Comparison of ENCODE assay signal across 13 cellular contexts in genomic region chr14:75647650-75648049, GRCh38. TPM values are rescaled to one million over a fixed set of nuclear protein-coding genes. Genes with fewer than 3 reads are reported as not detected.
DNase-seq lines count a peak whose midpoint lies in the region; ATAC-seq and TF ChIP-seq lines count a peak whose summit lies in the region.
"Had no signal": no experiment of that assay in that cellular context is flagged by ENCODE, and none has a peak within 500 bp of the region (broad histone marks: within the 10 kb centered on the region; RNA-seq: fewer than 3 reads in every experiment).

No MANE protein-coding gene starts in this region.

- TF ChIP-seq CTCF in natural killer cell (IDR thresholded peaks at IDR 0.05) = no peak

- POLR2A ChIA-PET in activated CD4-positive, alpha-beta T cell treated with anti-CD3 and anti-CD28 coated beads, Interleukin-2, amount 10 ng/mL, durations not matched to agents 7 days and 5 days (lab: Charles Lee) = no interaction called here

- peak; percentile 68 for ATAC-seq in Right ventricle myocardium inferior
- ATAC-seq in memory B cell (ENCODE audit: low read depth) = no peak
- no peak for ATAC-seq in natural killer cell
- ATAC-seq in GM21381 (IDR thresholded peaks at IDR 0.05; ENCODE audit: unreplicated experiment) = no peak
- no peak for ATAC-seq in GM18502 (IDR thresholded peaks at IDR 0.05; ENCODE audit: poor library complexity, unreplicated experiment)

- H3K27me3 Mint-ChIP-seq in memory B cell (no peaks in the 10 kb centered on the region), natural killer cell (ENCODE audit: low read depth in 2 of 2) (no peaks in the 10 kb centered on the region)
- H3K27me3 Mint-ChIP-seq in activated CD4-positive, alpha-beta T cell treated with anti-CD3 and anti-CD28 coated beads, Interleukin-2, amount 10 ng/mL, durations not matched to agents 7 days and 5 days = no peaks in the 10 kb centered on the region

- DNase-seq in Right ventricle myocardium inferior (ENCODE audit: missing footprints) (no peak), cardiac septum (ENCODE audit: low spot score) (no peak), fibroblast of peridontal ligament (ENCODE audit: extremely low read depth) (peak; percentile 62), memory B cell (ENCODE audit: low spot score in 2 of 2) (no peak), natural killer cell (no peak)
- no peak for DNase-seq in activated CD4-positive, alpha-beta T cell treated with anti-CD3 and anti-CD28 coated beads, Interleukin-2, amount 10 ng/mL, durations not matched to agents 7 days and 5 days
- DNase-seq: activated CD4-positive, alpha-beta T cell treated with anti-CD3 and anti-CD28 coated beads, Interleukin-2, amount 50 U/mL, for 1 hour; activated effector memory CD4-positive, alpha-beta T cell treated with anti-CD3 and anti-CD28 coated beads, Interleukin-2, amount 50 U/mL, for 16 hours; midbrain; retina; T-helper 1 cell had no signal

- H3K27ac Mint-ChIP-seq in memory B cell (peak overlapping the region; percentile 8), natural killer cell (no peak overlapping the region)
- no peak overlapping the region for H3K27ac Mint-ChIP-seq in activated CD4-positive, alpha-beta T cell treated with anti-CD3 and anti-CD28 coated beads, Interleukin-2, amount 10 ng/mL, durations not matched to agents 7 days and 5 days

- H3K4me1 Mint-ChIP-seq in memory B cell (no peaks in the 10 kb centered on the region), natural killer cell (no peaks in the 10 kb centered on the region)
- H3K4me1 Mint-ChIP-seq in activated CD4-positive, alpha-beta T cell treated with anti-CD3 and anti-CD28 coated beads, Interleukin-2, amount 10 ng/mL, durations not matched to agents 7 days and 5 days = no peaks in the 10 kb centered on the region

- no peaks in the 10 kb centered on the region for H3K9me3 Mint-ChIP-seq in memory B cell
- H3K9me3 Mint-ChIP-seq in natural killer cell = no peaks in the 10 kb centered on the region
- no peaks in the 10 kb centered on the region for H3K9me3 Mint-ChIP-seq in activated CD4-positive, alpha-beta T cell treated with anti-CD3 and anti-CD28 coated beads, Interleukin-2, amount 10 ng/mL, durations not matched to agents 7 days and 5 days

- intact Hi-C loops in Right ventricle myocardium inferior (cut with DNase I) = loop anchor here (1.0 kb wide), 1 partner anchor 69 kb away; the partner anchor contains the start of gene FLVCR2
- intact Hi-C loops in cardiac septum (cut with DNase I) = no loop called here
- intact Hi-C loops in natural killer cell (cut with micrococcal nuclease) = no loop called here

- CTCF ChIA-PET in activated CD4-positive, alpha-beta T cell treated with anti-CD3 and anti-CD28 coated beads, Interleukin-2, amount 10 ng/mL, durations not matched to agents 7 days and 5 days (lab: Charles Lee) = interaction anchor here (0.7 to 1.3 kb wide), 5 partner anchors 9 to 339 kb away, joined by 3 read pairs; no protein-coding TSS in a partner anchor

- H3K36me3 Mint-ChIP-seq in memory B cell (peaks cover 37% of the 10 kb centered on the region), natural killer cell (peaks cover 29% of the 10 kb centered on the region)
- H3K36me3 Mint-ChIP-seq in activated CD4-positive, alpha-beta T cell treated with anti-CD3 and anti-CD28 coated beads, Interleukin-2, amount 10 ng/mL, durations not matched to agents 7 days and 5 days (ENCODE audit: low read depth) = peaks cover 27% of the 10 kb centered on the region

- H3K4me3 Mint-ChIP-seq in memory B cell (no peak overlapping the region), natural killer cell (no peak overlapping the region)
- H3K4me3 Mint-ChIP-seq in activated CD4-positive, alpha-beta T cell treated with anti-CD3 and anti-CD28 coated beads, Interleukin-2, amount 10 ng/mL, durations not matched to agents 7 days and 5 days = no peak overlapping the region

RNA-seq across cellular contexts. Expression of gene ERG28, which starts 13.0 kb away (rescaled TPM):
- total RNA-seq in Right ventricle myocardium inferior (6.5 TPM), cardiac septum (7.5 TPM), natural killer cell (10 to 100 TPM; 10.5 to 11.1 (median 10.9) TPM)
- total RNA-seq in activated CD4-positive, alpha-beta T cell treated with anti-CD3 and anti-CD28 coated beads, Interleukin-2, amount 10 ng/mL, durations not matched to agents 7 days and 5 days = 10 to 100 TPM; 17.3 to 21.5 TPM

RNA-seq across cellular contexts. Expression of gene TTLL5, which starts 13.4 kb away (rescaled TPM):
- total RNA-seq in Right ventricle myocardium inferior (17.8 TPM), cardiac septum (17.5 TPM), natural killer cell (10 to 100 TPM; 27.1 to 34.3 (median 32.5) TPM)
- total RNA-seq in activated CD4-positive, alpha-beta T cell treated with anti-CD3 and anti-CD28 coated beads, Interleukin-2, amount 10 ng/mL, durations not matched to agents 7 days and 5 days = 10 to 100 TPM; 33.3 to 43.3 TPM
